Comparison of ENCODE assay signal across 1 cellular context in genomic region chr15:65837301-65838283, GRCh38.
A peak's percentile ranks its signal among the peaks of the same experiment; 100 is the strongest.
TF ChIP-seq lines count a peak whose summit lies in the region.

No MANE protein-coding gene starts in this region.

TF ChIP-seq in K562, 482 proteins besides CTCF, POLR2A, EP300 and RAD21 (continued from another document and continues in another):
- TF ChIP-seq, protein P1, sequence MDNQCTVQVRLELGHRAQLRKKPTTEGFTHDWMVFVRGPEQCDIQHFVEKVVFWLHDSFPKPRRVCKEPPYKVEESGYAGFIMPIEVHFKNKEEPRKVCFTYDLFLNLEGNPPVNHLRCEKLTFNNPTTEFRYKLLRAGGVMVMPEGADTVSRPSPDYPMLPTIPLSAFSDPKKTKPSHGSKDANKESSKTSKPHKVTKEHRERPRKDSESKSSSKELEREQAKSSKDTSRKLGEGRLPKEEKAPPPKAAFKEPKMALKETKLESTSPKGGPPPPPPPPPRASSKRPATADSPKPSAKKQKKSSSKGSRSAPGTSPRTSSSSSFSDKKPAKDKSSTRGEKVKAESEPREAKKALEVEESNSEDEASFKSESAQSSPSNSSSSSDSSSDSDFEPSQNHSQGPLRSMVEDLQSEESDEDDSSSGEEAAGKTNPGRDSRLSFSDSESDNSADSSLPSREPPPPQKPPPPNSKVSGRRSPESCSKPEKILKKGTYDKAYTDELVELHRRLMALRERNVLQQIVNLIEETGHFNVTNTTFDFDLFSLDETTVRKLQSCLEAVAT (IDR thresholded peaks at IDR 0.05) = peak; percentile 81 to 90
- TF ChIP-seq HNRNPL (IDR thresholded peaks at IDR 0.05; ENCODE audit: low read depth, low read length) (no peak), ZNF324 (CRISPR knock-in tag; IDR thresholded peaks at IDR 0.05) (no peak), SMARCA4 (IDR thresholded peaks at IDR 0.05) (peak; percentile 96), RNF2 (IDR thresholded peaks at IDR 0.05) (0 out of 2 replicates have a peak, but pooled peaks have one; percentile 40), MTA2 (IDR thresholded peaks at IDR 0.05; ENCODE audit: low read depth) (peak; percentile 71), NR4A1 (CRISPR knock-in tag; IDR thresholded peaks at IDR 0.05) (no peak), NR4A1 (tag; IDR thresholded peaks at IDR 0.05) (peak; percentile 77; the same call in 1 of the 2 replicates), FOSL1 (tag; conservative IDR thresholded peaks at IDR 0.05) (peak; percentile 70), HNRNPUL1 (IDR thresholded peaks at IDR 0.05; ENCODE audit: low read length) (no peak), PREB (CRISPR knock-in tag; IDR thresholded peaks at IDR 0.05) (no peak), ATF1 (CRISPR knock-in tag; IDR thresholded peaks at IDR 0.05) (no peak), ATF1 (tag; IDR thresholded peaks at IDR 0.05) (peak; percentile 40; the same call in 1 of the 2 replicates), SNRNP70 (optimal IDR thresholded peaks at IDR 0.05; ENCODE audit: low read depth, low read length) (no peak), ZFX (CRISPR knock-in tag; IDR thresholded peaks at IDR 0.05) (peak; percentile 23; the same call in 1 of the 2 replicates), KLF1 (tag; IDR thresholded peaks at IDR 0.05) (0 out of 2 replicates have a peak, but pooled peaks have one; percentile 22), NR3C1 (CRISPR knock-in tag; IDR thresholded peaks at IDR 0.05) (no peak), ZNF23 (CRISPR knock-in tag; IDR thresholded peaks at IDR 0.05) (no peak), TRIM28 (IDR thresholded peaks at IDR 0.05) (peak; percentile 66; the same call in 1 of the 2 replicates), NFRKB (IDR thresholded peaks at IDR 0.05; ENCODE audit: low read depth) (peak; percentile 97; the same call in 1 of the 2 replicates), MECOM (CRISPR knock-in tag; IDR thresholded peaks at IDR 0.05) (no peak), ZNF584 (CRISPR knock-in tag; IDR thresholded peaks at IDR 0.05; ENCODE audit: low read depth) (no peak), YBX1 (IDR thresholded peaks at IDR 0.05) (no peak), RBM22 (IDR thresholded peaks at IDR 0.05; ENCODE audit: low read depth, low read length, poor library complexity, severe bottlenecking) (no peak), MNT (conservative IDR thresholded peaks at IDR 0.05) (peak in 1 of 2 experiments; percentile 38; a peak in 2 of 4 replicates), SUPT5H (IDR thresholded peaks at IDR 0.05) (peak; percentile 71), PRMT5 (CRISPR knock-in tag; IDR thresholded peaks at IDR 0.05) (no peak), SMARCC2 (IDR thresholded peaks at IDR 0.05; ENCODE audit: low read depth) (peak; percentile 89; the same call in 1 of the 2 replicates), SRSF3 (IDR thresholded peaks at IDR 0.05; ENCODE audit: insufficient read depth, low read length) (no peak), ZNF395 (CRISPR knock-in tag; IDR thresholded peaks at IDR 0.05) (peak; percentile 94), TBP (optimal IDR thresholded peaks at IDR 0.05; ENCODE audit: low read depth, low read length) (no peak), NELFE (IDR thresholded peaks at IDR 0.05; ENCODE audit: insufficient read depth, insufficient read length) (no peak), ZC3H8 (IDR thresholded peaks at IDR 0.05) (0 out of 2 replicates have a peak, but pooled peaks have one; percentile 67)
- TF ChIP-seq, protein P2, sequence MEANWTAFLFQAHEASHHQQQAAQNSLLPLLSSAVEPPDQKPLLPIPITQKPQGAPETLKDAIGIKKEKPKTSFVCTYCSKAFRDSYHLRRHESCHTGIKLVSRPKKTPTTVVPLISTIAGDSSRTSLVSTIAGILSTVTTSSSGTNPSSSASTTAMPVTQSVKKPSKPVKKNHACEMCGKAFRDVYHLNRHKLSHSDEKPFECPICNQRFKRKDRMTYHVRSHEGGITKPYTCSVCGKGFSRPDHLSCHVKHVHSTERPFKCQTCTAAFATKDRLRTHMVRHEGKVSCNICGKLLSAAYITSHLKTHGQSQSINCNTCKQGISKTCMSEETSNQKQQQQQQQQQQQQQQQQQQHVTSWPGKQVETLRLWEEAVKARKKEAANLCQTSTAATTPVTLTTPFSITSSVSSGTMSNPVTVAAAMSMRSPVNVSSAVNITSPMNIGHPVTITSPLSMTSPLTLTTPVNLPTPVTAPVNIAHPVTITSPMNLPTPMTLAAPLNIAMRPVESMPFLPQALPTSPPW (CRISPR knock-in tag; IDR thresholded peaks at IDR 0.05) = peak; percentile 68
- TF ChIP-seq, protein P3, sequence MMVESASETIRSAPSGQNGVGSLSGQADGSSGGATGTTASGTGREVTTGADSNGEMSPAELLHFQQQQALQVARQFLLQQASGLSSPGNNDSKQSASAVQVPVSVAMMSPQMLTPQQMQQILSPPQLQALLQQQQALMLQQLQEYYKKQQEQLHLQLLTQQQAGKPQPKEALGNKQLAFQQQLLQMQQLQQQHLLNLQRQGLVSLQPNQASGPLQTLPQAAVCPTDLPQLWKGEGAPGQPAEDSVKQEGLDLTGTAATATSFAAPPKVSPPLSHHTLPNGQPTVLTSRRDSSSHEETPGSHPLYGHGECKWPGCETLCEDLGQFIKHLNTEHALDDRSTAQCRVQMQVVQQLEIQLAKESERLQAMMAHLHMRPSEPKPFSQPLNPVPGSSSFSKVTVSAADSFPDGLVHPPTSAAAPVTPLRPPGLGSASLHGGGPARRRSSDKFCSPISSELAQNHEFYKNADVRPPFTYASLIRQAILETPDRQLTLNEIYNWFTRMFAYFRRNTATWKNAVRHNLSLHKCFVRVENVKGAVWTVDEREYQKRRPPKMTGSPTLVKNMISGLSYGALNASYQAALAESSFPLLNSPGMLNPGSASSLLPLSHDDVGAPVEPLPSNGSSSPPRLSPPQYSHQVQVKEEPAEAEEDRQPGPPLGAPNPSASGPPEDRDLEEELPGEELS (CRISPR knock-in tag; IDR thresholded peaks at IDR 0.05; ENCODE audit: borderline replicate concordance) = no peak
- TF ChIP-seq, protein P4, sequence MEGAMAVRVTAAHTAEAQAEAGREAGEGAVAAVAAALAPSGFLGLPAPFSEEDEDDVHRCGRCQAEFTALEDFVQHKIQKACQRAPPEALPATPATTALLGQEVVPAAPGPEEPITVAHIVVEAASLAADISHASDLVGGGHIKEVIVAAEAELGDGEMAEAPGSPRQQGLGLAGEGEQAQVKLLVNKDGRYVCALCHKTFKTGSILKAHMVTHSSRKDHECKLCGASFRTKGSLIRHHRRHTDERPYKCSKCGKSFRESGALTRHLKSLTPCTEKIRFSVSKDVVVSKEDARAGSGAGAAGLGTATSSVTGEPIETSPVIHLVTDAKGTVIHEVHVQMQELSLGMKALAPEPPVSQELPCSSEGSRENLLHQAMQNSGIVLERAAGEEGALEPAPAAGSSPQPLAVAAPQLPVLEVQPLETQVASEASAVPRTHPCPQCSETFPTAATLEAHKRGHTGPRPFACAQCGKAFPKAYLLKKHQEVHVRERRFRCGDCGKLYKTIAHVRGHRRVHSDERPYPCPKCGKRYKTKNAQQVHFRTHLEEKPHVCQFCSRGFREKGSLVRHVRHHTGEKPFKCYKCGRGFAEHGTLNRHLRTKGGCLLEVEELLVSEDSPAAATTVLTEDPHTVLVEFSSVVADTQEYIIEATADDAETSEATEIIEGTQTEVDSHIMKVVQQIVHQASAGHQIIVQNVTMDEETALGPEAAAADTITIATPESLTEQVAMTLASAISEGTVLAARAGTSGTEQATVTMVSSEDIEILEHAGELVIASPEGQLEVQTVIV (CRISPR knock-in tag; IDR thresholded peaks at IDR 0.05; ENCODE audit: borderline replicate concordance) = no peak
- TF ChIP-seq, protein P5, sequence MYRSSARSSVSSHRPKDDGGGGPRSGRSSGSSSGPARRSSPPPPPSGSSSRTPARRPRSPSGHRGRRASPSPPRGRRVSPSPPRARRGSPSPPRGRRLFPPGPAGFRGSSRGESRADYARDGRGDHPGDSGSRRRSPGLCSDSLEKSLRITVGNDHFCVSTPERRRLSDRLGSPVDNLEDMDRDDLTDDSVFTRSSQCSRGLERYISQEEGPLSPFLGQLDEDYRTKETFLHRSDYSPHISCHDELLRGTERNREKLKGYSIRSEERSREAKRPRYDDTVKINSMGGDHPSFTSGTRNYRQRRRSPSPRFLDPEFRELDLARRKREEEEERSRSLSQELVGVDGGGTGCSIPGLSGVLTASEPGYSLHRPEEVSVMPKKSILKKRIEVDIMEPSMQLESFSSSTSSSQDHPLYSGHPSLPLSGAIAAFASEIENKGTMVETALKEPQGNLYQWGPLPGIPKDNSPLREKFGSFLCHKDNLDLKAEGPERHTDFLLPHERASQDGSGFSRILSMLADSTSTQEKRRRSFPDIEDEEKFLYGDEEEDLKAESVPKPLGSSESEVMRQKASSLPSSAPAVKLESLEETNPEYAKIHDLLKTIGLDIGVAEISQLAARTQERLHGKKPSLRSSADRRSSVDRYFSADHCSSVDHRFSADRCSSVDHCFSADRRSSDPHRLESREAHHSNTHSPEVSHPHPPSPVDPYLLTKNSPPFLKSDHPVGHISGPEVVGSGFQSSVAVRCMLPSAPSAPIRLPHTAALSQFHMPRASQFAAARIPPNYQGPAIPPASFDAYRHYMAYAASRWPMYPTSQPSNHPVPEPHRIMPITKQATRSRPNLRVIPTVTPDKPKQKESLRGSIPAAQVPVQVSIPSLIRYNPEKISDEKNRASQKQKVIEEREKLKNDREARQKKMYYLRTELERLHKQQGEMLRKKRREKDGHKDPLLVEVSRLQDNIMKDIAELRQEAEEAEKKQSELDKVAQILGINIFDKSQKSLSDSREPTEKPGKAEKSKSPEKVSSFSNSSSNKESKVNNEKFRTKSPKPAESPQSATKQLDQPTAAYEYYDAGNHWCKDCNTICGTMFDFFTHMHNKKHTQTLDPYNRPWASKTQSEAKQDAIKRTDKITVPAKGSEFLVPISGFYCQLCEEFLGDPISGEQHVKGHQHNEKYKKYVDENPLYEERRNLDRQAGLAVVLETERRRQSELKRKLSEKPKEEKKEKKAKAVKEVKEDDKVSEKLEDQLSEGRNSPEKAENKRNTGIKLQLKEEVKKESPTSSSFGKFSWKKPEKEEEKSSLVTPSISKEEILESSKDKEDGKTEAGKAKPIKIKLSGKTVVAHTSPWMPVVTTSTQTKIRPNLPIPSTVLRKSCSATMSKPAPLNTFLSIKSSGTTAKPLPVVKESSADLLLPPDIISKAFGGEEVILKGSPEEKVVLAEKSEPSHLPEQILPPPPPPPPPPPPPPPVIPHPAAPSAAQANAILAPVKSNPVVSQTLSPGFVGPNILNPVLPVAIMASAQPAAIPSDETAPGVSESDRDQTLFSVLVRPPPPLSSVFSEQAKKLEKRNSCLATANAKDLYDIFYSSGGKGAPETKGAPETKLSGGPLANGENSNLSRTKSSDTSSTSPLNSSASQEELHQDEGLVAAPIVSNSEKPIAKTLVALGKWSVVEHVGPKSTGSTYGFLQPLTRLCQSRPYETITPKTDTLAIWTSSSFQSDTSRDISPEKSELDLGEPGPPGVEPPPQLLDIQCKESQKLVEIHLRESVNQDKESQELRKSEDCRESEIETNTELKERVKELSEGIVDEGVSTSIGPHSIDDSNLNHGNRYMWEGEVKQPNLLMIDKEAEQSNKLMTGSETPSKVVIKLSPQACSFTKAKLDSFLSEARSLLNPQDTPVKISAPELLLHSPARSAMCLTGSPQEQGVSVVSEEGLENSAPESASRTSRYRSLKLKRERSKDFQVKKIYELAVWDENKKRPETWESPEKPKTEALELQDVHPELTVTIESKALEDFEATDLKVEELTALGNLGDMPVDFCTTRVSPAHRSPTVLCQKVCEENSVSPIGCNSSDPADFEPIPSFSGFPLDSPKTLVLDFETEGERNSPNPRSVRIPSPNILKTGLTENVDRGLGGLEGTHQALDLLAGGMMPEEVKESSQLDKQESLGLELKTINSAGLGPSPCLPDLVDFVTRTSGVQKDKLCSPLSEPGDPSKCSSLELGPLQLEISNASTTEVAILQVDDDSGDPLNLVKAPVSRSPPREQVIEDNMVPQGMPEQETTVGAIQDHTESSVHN (IDR thresholded peaks at IDR 0.05; ENCODE audit: borderline replicate concordance in 1 of 2, low read depth in 1 of 2) = peak in 1 of 2 experiments; percentile 63; a peak in 1 of 4 replicates
